ENCODE assay signal across 8 cellular contexts in the genomic region with DNA sequence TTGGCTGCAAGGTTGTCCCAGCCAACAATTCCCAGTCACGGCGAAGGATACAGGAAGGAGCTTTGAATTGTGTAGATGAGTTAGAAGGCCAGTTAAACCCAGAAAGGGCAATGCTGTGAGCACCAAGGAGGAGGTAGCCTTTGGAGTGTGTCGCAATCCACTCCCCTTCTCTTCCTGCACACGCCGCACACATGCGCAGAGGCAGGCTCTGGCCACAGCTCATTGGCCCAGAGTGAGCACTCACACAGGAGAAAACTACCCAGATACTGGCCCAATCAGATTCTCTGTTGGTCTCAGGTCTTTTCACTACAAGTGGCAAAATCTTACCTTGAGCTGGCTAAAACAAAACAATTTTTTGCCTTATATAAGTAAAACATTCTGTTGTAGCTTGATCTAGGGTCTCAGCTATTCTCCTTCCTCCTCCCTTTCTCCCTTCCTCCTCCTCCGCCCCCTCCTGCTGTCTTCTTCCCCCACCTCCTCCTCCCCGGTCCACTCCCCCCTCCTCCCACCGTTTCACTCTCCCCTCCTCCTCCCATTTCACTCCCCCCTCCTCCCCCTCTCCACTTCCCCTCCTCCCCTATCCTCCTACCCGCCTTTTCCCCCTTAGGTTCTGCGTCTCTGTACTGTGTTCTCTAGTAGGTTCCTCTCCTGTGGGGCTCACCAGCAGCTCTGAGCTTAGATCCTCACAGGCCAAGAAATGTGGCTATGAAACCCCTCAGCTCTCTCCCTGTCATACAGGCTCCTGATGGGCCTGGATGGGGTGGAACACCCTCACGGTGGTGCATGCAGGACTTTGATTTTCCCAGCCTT.
A peak's percentile ranks its signal among the peaks of the same experiment; 100 is the strongest.
DNase-seq lines count a peak whose midpoint lies in the region; ATAC-seq, FAIRE-seq and TF ChIP-seq lines count a peak whose summit lies in the region.

No MANE protein-coding gene starts in this region.

- ATAC-seq in HG02852 (IDR thresholded peaks at IDR 0.05; ENCODE audit: unreplicated experiment) (peak; percentile 52), lower lobe of right lung (peak; percentile 82 to 83), WTC11 (no peak), HG03045 (IDR thresholded peaks at IDR 0.05; ENCODE audit: unreplicated experiment) (no peak), GM21825 (IDR thresholded peaks at IDR 0.05; ENCODE audit: unreplicated experiment) (no peak)

- H3K9me3 Mint-ChIP-seq in activated CD4-positive, alpha-beta T cell treated with anti-CD3 and anti-CD28 coated beads, Interleukin-2, amount 10 ng/mL, durations not matched to agents 7 days and 5 days = peaks cover 2% of the 10 kb centered on the region
- H3K9me3 Mint-ChIP-seq in WTC11 = peaks cover 7% of the 10 kb centered on the region; the same call in 1 of the 2 replicates

- no peak for TF ChIP-seq POLR2A in H54 (IDR thresholded peaks at IDR 0.05; ENCODE audit: low read depth, low read length)

- POLR2A ChIA-PET in activated CD4-positive, alpha-beta T cell treated with anti-CD3 and anti-CD28 coated beads, Interleukin-2, amount 10 ng/mL, durations not matched to agents 7 days and 5 days (lab: Charles Lee) = no interaction called here
- POLR2A ChIA-PET in WTC11 (lab: Charles Lee) = no interaction called here

- peak; percentile 79 for DNase-seq in CD1c-positive myeloid dendritic cell (ENCODE audit: extremely low spot score)
- DNase-seq in activated CD4-positive, alpha-beta T cell treated with anti-CD3 and anti-CD28 coated beads, Interleukin-2, amount 10 ng/mL, durations not matched to agents 7 days and 5 days = peak; percentile 14
- DNase-seq in lower lobe of right lung = peak; percentile 77
- DNase-seq in WTC11 (ENCODE audit: low spot score) = no peak
- DNase-seq in H54 (ENCODE audit: insufficient read length, low spot score) = no peak

- peaks cover 4% of the 10 kb centered on the region for H3K4me1 ChIP-seq in lower lobe of right lung

- H3K27me3 ChIP-seq in lower lobe of right lung (ENCODE audit: low read depth) = no peaks in the 10 kb centered on the region

- TF ChIP-seq CTCF in lower lobe of right lung (IDR thresholded peaks at IDR 0.05) (no peak), WTC11 (IDR thresholded peaks at IDR 0.05) (no peak)

- no peaks in the 10 kb centered on the region for H3K9me3 ChIP-seq in lower lobe of right lung

- intact Hi-C loops in lower lobe of right lung (cut with DNase I) = no loop called here

- peak overlapping the region; percentile 64 for H3K27ac ChIP-seq in lower lobe of right lung

- CTCF ChIA-PET in activated CD4-positive, alpha-beta T cell treated with anti-CD3 and anti-CD28 coated beads, Interleukin-2, amount 10 ng/mL, durations not matched to agents 7 days and 5 days (lab: Charles Lee) = interaction anchor here (0.5 to 1.6 kb wide), 3 partner anchors 9 to 1410 kb away, joined by 3 read pairs; no protein-coding TSS in a partner anchor
- CTCF ChIA-PET in WTC11 (lab: Charles Lee) = interaction anchor here (1.9 kb wide), 1 partner anchor 9 kb away, joined by 11 read pairs; no protein-coding TSS in a partner anchor

- H3K27me3 Mint-ChIP-seq in activated CD4-positive, alpha-beta T cell treated with anti-CD3 and anti-CD28 coated beads, Interleukin-2, amount 10 ng/mL, durations not matched to agents 7 days and 5 days = no peaks in the 10 kb centered on the region
- no peaks in the 10 kb centered on the region for H3K27me3 Mint-ChIP-seq in WTC11 (ENCODE audit: low read depth)

- no peaks in the 10 kb centered on the region for H3K36me3 Mint-ChIP-seq in activated CD4-positive, alpha-beta T cell treated with anti-CD3 and anti-CD28 coated beads, Interleukin-2, amount 10 ng/mL, durations not matched to agents 7 days and 5 days (ENCODE audit: low read depth)
- H3K36me3 Mint-ChIP-seq in WTC11 = no peaks in the 10 kb centered on the region

- no peak for FAIRE-seq in H54 (lab: Jason Lieb, UNC)

- H3K36me3 ChIP-seq in lower lobe of right lung = no peaks in the 10 kb centered on the region

- H3K4me3 Mint-ChIP-seq in activated CD4-positive, alpha-beta T cell treated with anti-CD3 and anti-CD28 coated beads, Interleukin-2, amount 10 ng/mL, durations not matched to agents 7 days and 5 days = no peak overlapping the region
- H3K4me3 Mint-ChIP-seq in WTC11 = no peak overlapping the region

- H3K4me3 ChIP-seq in lower lobe of right lung = no peak overlapping the region

- peaks cover 32% of the 10 kb centered on the region for H3K4me1 Mint-ChIP-seq in activated CD4-positive, alpha-beta T cell treated with anti-CD3 and anti-CD28 coated beads, Interleukin-2, amount 10 ng/mL, durations not matched to agents 7 days and 5 days
- H3K4me1 Mint-ChIP-seq in WTC11 = peaks cover 5% of the 10 kb centered on the region

- peak overlapping the region; percentile 33 for H3K27ac Mint-ChIP-seq in activated CD4-positive, alpha-beta T cell treated with anti-CD3 and anti-CD28 coated beads, Interleukin-2, amount 10 ng/mL, durations not matched to agents 7 days and 5 days
- no peak overlapping the region for H3K27ac Mint-ChIP-seq in WTC11

TF ChIP-seq in WTC11, 78 proteins besides CTCF, POLR2A, EP300 and RAD21 (continues in another document):
- no peak for TF ChIP-seq CBFB (CRISPR knock-in tag; IDR thresholded peaks at IDR 0.05; ENCODE audit: low read depth)
- TF ChIP-seq ZNF671 (CRISPR knock-in tag; IDR thresholded peaks at IDR 0.05) = no peak
- TF ChIP-seq ZNF396 (CRISPR knock-in tag; IDR thresholded peaks at IDR 0.05; ENCODE audit: borderline replicate concordance) = no peak
- no peak for TF ChIP-seq RELA (CRISPR knock-in tag; IDR thresholded peaks at IDR 0.05; ENCODE audit: borderline replicate concordance)
- TF ChIP-seq ETV6 (CRISPR knock-in tag; IDR thresholded peaks at IDR 0.05) = no peak
- TF ChIP-seq ZNF138 (CRISPR knock-in tag; conservative IDR thresholded peaks at IDR 0.05) = no peak
- no peak for TF ChIP-seq SMAD4 (CRISPR knock-in tag; IDR thresholded peaks at IDR 0.05)
- TF ChIP-seq ELF4 (CRISPR knock-in tag; IDR thresholded peaks at IDR 0.05; ENCODE audit: low read depth) = no peak
- TF ChIP-seq, protein P1, sequence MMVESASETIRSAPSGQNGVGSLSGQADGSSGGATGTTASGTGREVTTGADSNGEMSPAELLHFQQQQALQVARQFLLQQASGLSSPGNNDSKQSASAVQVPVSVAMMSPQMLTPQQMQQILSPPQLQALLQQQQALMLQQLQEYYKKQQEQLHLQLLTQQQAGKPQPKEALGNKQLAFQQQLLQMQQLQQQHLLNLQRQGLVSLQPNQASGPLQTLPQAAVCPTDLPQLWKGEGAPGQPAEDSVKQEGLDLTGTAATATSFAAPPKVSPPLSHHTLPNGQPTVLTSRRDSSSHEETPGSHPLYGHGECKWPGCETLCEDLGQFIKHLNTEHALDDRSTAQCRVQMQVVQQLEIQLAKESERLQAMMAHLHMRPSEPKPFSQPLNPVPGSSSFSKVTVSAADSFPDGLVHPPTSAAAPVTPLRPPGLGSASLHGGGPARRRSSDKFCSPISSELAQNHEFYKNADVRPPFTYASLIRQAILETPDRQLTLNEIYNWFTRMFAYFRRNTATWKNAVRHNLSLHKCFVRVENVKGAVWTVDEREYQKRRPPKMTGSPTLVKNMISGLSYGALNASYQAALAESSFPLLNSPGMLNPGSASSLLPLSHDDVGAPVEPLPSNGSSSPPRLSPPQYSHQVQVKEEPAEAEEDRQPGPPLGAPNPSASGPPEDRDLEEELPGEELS (CRISPR knock-in tag; IDR thresholded peaks at IDR 0.05) = no peak
- no peak for TF ChIP-seq MXD4 (CRISPR knock-in tag; IDR thresholded peaks at IDR 0.05; ENCODE audit: borderline replicate concordance)
- TF ChIP-seq, protein P2, sequence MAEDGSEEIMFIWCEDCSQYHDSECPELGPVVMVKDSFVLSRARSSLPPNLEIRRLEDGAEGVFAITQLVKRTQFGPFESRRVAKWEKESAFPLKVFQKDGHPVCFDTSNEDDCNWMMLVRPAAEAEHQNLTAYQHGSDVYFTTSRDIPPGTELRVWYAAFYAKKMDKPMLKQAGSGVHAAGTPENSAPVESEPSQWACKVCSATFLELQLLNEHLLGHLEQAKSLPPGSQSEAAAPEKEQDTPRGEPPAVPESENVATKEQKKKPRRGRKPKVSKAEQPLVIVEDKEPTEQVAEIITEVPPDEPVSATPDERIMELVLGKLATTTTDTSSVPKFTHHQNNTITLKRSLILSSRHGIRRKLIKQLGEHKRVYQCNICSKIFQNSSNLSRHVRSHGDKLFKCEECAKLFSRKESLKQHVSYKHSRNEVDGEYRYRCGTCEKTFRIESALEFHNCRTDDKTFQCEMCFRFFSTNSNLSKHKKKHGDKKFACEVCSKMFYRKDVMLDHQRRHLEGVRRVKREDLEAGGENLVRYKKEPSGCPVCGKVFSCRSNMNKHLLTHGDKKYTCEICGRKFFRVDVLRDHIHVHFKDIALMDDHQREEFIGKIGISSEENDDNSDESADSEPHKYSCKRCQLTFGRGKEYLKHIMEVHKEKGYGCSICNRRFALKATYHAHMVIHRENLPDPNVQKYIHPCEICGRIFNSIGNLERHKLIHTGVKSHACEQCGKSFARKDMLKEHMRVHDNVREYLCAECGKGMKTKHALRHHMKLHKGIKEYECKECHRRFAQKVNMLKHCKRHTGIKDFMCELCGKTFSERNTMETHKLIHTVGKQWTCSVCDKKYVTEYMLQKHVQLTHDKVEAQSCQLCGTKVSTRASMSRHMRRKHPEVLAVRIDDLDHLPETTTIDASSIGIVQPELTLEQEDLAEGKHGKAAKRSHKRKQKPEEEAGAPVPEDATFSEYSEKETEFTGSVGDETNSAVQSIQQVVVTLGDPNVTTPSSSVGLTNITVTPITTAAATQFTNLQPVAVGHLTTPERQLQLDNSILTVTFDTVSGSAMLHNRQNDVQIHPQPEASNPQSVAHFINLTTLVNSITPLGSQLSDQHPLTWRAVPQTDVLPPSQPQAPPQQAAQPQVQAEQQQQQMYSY (CRISPR knock-in tag; IDR thresholded peaks at IDR 0.05) = no peak
- TF ChIP-seq, protein P3, sequence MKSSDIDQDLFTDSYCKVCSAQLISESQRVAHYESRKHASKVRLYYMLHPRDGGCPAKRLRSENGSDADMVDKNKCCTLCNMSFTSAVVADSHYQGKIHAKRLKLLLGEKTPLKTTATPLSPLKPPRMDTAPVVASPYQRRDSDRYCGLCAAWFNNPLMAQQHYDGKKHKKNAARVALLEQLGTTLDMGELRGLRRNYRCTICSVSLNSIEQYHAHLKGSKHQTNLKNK (CRISPR knock-in tag; IDR thresholded peaks at IDR 0.05) = no peak
- TF ChIP-seq, protein P4, sequence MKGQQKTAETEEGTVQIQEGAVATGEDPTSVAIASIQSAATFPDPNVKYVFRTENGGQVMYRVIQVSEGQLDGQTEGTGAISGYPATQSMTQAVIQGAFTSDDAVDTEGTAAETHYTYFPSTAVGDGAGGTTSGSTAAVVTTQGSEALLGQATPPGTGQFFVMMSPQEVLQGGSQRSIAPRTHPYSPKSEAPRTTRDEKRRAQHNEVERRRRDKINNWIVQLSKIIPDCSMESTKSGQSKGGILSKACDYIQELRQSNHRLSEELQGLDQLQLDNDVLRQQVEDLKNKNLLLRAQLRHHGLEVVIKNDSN (CRISPR knock-in tag; IDR thresholded peaks at IDR 0.05) = no peak

Comparison
In these comparisons a context has a peak if more than half of its experiments do, and no peak if none do; other contexts are left out.
1. DNase-seq: peak in CD1c-positive myeloid dendritic cell (single experiment), activated CD4-positive, alpha-beta T cell treated with anti-CD3 and anti-CD28 coated beads, Interleukin-2, amount 10 ng/mL, durations not matched to agents 7 days and 5 days (single experiment) and lower lobe of right lung (single experiment); none in WTC11 (single experiment) and H54 (single experiment).
2. ATAC-seq: peak in HG02852 (single experiment) and lower lobe of right lung (2 of 2); none in WTC11 (single experiment), HG03045 (single experiment) and GM21825 (single experiment).